ENCODE assay signal across 1 cellular context in the genomic region with DNA sequence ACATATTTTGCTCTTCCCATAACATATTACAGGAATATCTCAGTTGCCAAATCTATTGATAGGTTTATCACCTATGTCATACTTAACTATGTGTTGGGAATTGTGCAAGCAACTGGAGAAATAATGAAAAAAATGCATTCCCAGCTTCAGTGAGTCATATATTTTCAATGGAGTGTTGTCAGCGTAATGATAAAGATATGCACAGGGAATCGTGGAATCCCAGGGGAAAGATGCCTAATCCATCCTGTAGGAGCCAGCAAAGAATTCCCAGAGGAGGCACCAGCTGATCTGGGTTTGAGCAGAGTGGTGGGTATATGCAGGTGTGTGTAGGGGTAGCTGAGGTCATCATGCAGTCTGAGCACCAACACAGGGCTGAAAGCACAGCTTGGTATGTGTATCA.
TF ChIP-seq lines count a peak whose summit lies in the region.

No MANE protein-coding gene starts in this region.

TF ChIP-seq in HepG2, 621 proteins besides CTCF, POLR2A, EP300 and RAD21 (continued from another document):
- TF ChIP-seq, protein P1, sequence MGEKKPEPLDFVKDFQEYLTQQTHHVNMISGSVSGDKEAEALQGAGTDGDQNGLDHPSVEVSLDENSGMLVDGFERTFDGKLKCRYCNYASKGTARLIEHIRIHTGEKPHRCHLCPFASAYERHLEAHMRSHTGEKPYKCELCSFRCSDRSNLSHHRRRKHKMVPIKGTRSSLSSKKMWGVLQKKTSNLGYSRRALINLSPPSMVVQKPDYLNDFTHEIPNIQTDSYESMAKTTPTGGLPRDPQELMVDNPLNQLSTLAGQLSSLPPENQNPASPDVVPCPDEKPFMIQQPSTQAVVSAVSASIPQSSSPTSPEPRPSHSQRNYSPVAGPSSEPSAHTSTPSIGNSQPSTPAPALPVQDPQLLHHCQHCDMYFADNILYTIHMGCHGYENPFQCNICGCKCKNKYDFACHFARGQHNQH (CRISPR knock-in tag; IDR thresholded peaks at IDR 0.05): no peak
- no peak for TF ChIP-seq NFKB2 (CRISPR knock-in tag; IDR thresholded peaks at IDR 0.05; ENCODE audit: borderline replicate concordance)
- no peak for TF ChIP-seq ELF4 (CRISPR knock-in tag; IDR thresholded peaks at IDR 0.05; ENCODE audit: borderline replicate concordance)
- TF ChIP-seq ZIK1 (CRISPR knock-in tag; IDR thresholded peaks at IDR 0.05; ENCODE audit: borderline replicate concordance, low read depth): no peak
- no peak for TF ChIP-seq ARNT (IDR thresholded peaks at IDR 0.05)
- no peak for TF ChIP-seq REXO4 (CRISPR knock-in tag; IDR thresholded peaks at IDR 0.05; ENCODE audit: borderline replicate concordance)
- TF ChIP-seq PRPF4 (IDR thresholded peaks at IDR 0.05; ENCODE audit: low read depth, low read length, poor library complexity, severe bottlenecking): no peak
- TF ChIP-seq ZNF768 (CRISPR knock-in tag; IDR thresholded peaks at IDR 0.05): no peak
- no peak for TF ChIP-seq NR3C1 (CRISPR knock-in tag; IDR thresholded peaks at IDR 0.05)
- TF ChIP-seq, protein P2, sequence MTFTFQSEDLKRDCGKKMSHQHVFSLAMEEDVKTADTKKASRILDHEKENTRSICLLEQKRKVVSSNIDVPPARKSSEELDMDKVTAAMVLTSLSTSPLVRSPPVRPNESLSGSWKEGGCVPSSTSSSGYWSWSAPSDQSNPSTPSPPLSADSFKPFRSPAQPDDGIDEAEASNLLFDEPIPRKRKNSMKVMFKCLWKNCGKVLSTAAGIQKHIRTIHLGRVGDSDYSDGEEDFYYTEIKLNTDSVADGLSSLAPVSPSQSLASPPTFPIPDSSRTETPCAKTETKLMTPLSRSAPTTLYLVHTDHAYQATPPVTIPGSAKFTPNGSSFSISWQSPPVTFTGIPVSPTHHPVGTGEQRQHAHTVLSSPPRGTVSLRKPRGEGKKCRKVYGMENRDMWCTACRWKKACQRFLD (CRISPR knock-in tag; IDR thresholded peaks at IDR 0.05; ENCODE audit: borderline replicate concordance): no peak
